ENCODE assay signal across 8 cellular contexts in genomic region chr3:139389552-139390368, GRCh38. TPM values are rescaled to one million over a fixed set of nuclear protein-coding genes. Genes with fewer than 3 reads are reported as not detected.
DNase-seq lines count a peak whose midpoint lies in the region; ATAC-seq, FAIRE-seq and TF ChIP-seq lines count a peak whose summit lies in the region.

COPB2 (minus strand) TSS chr3:139389647; CDS start chr3:139389550, 97 bp downstream.

- peaks cover 17% of the 10 kb centered on the region for H3K4me1 Mint-ChIP-seq in WTC11

- peak; percentile 99 for ATAC-seq in GM18909 (IDR thresholded peaks at IDR 0.05; ENCODE audit: poor library complexity, unreplicated experiment)
- ATAC-seq in HG03175 (IDR thresholded peaks at IDR 0.05; ENCODE audit: unreplicated experiment) = peak; percentile 98
- peak; percentile 98 for ATAC-seq in WTC11

- FAIRE-seq in small intestine (lab: Jason Lieb, UNC) = peak; percentile 23

- H3K27ac ChIP-seq in AG04450 (ENCODE audit: low read depth, low read length) (peak within 1 kb of the TSS; percentile 98), small intestine (ENCODE audit: low read depth in 1 of 2, low read length in 1 of 2) (peak within 1 kb of the TSS; percentile 95 to 97)

- TF ChIP-seq CTCF in AG04450 (IDR thresholded peaks at IDR 0.05; ENCODE audit: low read depth, low read length) (no peak), WTC11 (IDR thresholded peaks at IDR 0.05) (no peak), cardiac fibroblast (IDR thresholded peaks at IDR 0.05; ENCODE audit: low read depth, low read length) (no peak)

- H3K27me3 ChIP-seq in AG04450 (ENCODE audit: control insufficient read depth, insufficient read depth, low read length) (no peaks in the 10 kb centered on the region), small intestine (ENCODE audit: control insufficient read depth in 2 of 2, insufficient read depth in 2 of 2, low read length in 2 of 2) (no peaks in the 10 kb centered on the region)

- no peaks in the 10 kb centered on the region for H3K9me3 Mint-ChIP-seq in WTC11

- CTCF ChIA-PET in AG04450 (lab: Charles Lee) (interaction anchor here (0.9 to 2.7 kb wide), 5 partner anchors 11 to 38 kb away, joined by 3 to 11 read pairs (median 3); no protein-coding TSS in a partner anchor), WTC11 (lab: Charles Lee) (interaction anchor here (0.6 to 1.6 kb wide), 7 partner anchors 36 to 454 kb away, joined by 3 to 6 read pairs (median 4); no protein-coding TSS in a partner anchor)

- H3K36me3 Mint-ChIP-seq in WTC11 = no peaks in the 10 kb centered on the region

- peak within 1 kb of the TSS; percentile 96 for H3K4me3 Mint-ChIP-seq in WTC11

- no peaks in the 10 kb centered on the region for H3K36me3 ChIP-seq in small intestine (ENCODE audit: control insufficient read depth in 2 of 2, insufficient read depth in 2 of 2, low read length in 2 of 2)

- POLR2A ChIA-PET in AG04450 (lab: Yijun Ruan, JAX) (interaction anchor here (0.6 to 1.5 kb wide), 6 partner anchors 28 to 1207 kb away, joined by 3 to 6 read pairs (median 3); no protein-coding TSS in a partner anchor), WTC11 (lab: Charles Lee) (interaction anchor here (0.6 kb wide), 1 partner anchor 75 kb away, joined by 3 read pairs; no protein-coding TSS in a partner anchor)

- peak within 1 kb of the TSS; percentile 92 for H3K27ac Mint-ChIP-seq in WTC11

- WGBS in small intestine, 3 donors = 0 to 1% (median 0%) methylated on average over 52 of the region's 52 CpGs

- DNase-seq in AG04450 (ENCODE audit: low read depth, low spot score) = peak; percentile 98
- peak; percentile 95 for DNase-seq in NCI-H226
- DNase-seq in WTC11 (ENCODE audit: low spot score) = peak; percentile 99
- DNase-seq in cardiac fibroblast (ENCODE audit: low read depth in 2 of 2) = peak; percentile 99 to 100
- peak; percentile 97 for DNase-seq in iPS-NIHi11 (ENCODE audit: low spot score)
- peak; percentile 99 for DNase-seq in small intestine

- peaks cover 0 to 8% of the 10 kb centered on the region in 2 donors for H3K4me1 ChIP-seq in small intestine (ENCODE audit: control insufficient read depth in 2 of 2, insufficient read depth in 1 of 2, low read depth in 1 of 2, low read length in 1 of 2)

- H3K27me3 Mint-ChIP-seq in WTC11 (ENCODE audit: low read depth) = no peaks in the 10 kb centered on the region

- H3K4me3 ChIP-seq in AG04450 (ENCODE audit: low read depth, low read length) (peak within 1 kb of the TSS; percentile 94), cardiac fibroblast (replicated peaks in 1 of 2; ENCODE audit: low read depth in 2 of 2, low read length in 2 of 2) (peak within 1 kb of the TSS; percentile 79 to 89), small intestine (ENCODE audit: low read depth in 1 of 2, low read length in 2 of 2) (peak within 1 kb of the TSS; percentile 90 to 94)

- H3K9me3 ChIP-seq in AG04450 (ENCODE audit: control insufficient read depth, insufficient read depth, low read length) = no peaks in the 10 kb centered on the region
- no peaks in the 10 kb centered on the region for H3K9me3 ChIP-seq in small intestine (ENCODE audit: control insufficient read depth, low read depth)

TF ChIP-seq in WTC11, 78 proteins besides CTCF, POLR2A, EP300 and RAD21:
- TF ChIP-seq TEAD1 (CRISPR knock-in tag; IDR thresholded peaks at IDR 0.05) (peak; percentile 6; the same call in 1 of the 2 replicates), HMGA2 (CRISPR knock-in tag; IDR thresholded peaks at IDR 0.05) (no peak), SP1 (CRISPR knock-in tag; conservative IDR thresholded peaks at IDR 0.05) (peak; percentile 81), SMAD4 (CRISPR knock-in tag; IDR thresholded peaks at IDR 0.05) (no peak), HMGXB4 (CRISPR knock-in tag; IDR thresholded peaks at IDR 0.05) (peak; percentile 41; the same call in 1 of the 2 replicates), CREM (CRISPR knock-in tag; IDR thresholded peaks at IDR 0.05) (peak; percentile 81; the same call in 1 of the 2 replicates), JUN (CRISPR knock-in tag; IDR thresholded peaks at IDR 0.05) (no peak), NR3C1 (CRISPR knock-in tag; conservative IDR thresholded peaks at IDR 0.05; ENCODE audit: low read depth) (no peak), MYBL2 (CRISPR knock-in tag; IDR thresholded peaks at IDR 0.05) (peak; percentile 41; the same call in 1 of the 2 replicates), NR1H2 (CRISPR knock-in tag; IDR thresholded peaks at IDR 0.05) (no peak), USF1 (CRISPR knock-in tag; IDR thresholded peaks at IDR 0.05) (0 out of 2 replicates have a peak, but pooled peaks have one; percentile 19), STAT6 (CRISPR knock-in tag; conservative IDR thresholded peaks at IDR 0.05; ENCODE audit: low read depth) (no peak), ZNF512 (CRISPR knock-in tag; IDR thresholded peaks at IDR 0.05; ENCODE audit: borderline replicate concordance) (no peak)

RNA-seq across cellular contexts. Expression of gene COPB2, which starts in this region (rescaled TPM):
- 263 and 331 TPM in 2 replicates for polyA plus RNA-seq in AG04450 (2011; rRNA removed)
- polyA minus RNA-seq in AG04450 (2011; rRNA and poly(A)+ RNA removed) = 252 and 372 TPM in 2 replicates
- 112 to 141 TPM (median 115 TPM) in 3 replicates for total RNA-seq in WTC11 (2021)
- 10 to 100 TPM; 53.5 to 73.6 (median 61.4) TPM for polyA plus RNA-seq in small intestine

Comparison
In these comparisons a context has a peak if more than half of its experiments do, and no peak if none do; other contexts are left out.
1. Peak in every context shown above with its lines: DNase-seq, ATAC-seq, H3K4me3 ChIP-seq and H3K27ac ChIP-seq.